In the genomic region with DNA sequence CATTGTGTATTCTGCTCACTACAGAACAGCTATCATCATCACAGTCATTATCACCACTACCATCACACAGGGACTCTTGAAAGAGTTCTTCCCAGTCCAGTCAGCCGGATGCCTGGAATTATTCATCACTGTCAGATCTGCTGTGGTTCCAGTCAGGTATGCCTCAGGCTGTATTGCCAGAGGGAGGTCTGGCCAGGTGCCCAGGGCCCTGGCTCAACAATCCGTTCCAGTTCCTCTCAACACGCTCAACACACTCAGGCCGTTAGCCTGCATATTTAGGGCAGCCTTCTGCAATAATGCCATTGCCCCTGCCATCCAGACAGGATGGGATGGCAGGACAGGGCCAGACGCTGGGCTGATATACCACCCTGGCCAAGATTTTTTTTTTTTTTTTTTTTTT, we compare ENCODE assay signal across 9 cellular contexts. TPM values are rescaled to one million over a fixed set of nuclear protein-coding genes. Genes with fewer than 3 reads are reported as not detected.
A peak's percentile ranks its signal among the peaks of the same experiment; 100 is the strongest.
DNase-seq lines count a peak whose midpoint lies in the region; ATAC-seq, FAIRE-seq and TF ChIP-seq lines count a peak whose summit lies in the region.
"Had no signal": no experiment of that assay in that cellular context is flagged by ENCODE, and none has a peak within 500 bp of the region (broad histone marks: within the 10 kb centered on the region; RNA-seq: fewer than 3 reads in every experiment).

No MANE protein-coding gene starts in this region.

- H3K4me2 ChIP-seq in HCT116 (ENCODE audit: low read length): peak overlapping the region; percentile 57

- H3K9me3 ChIP-seq in HCT116 (ENCODE audit: control insufficient read depth in 1 of 2, insufficient read depth in 1 of 2, low read depth in 1 of 2, low read length in 2 of 2) (no peaks in the 10 kb centered on the region), gastrocnemius medialis (no peaks in the 10 kb centered on the region)

- H3K36me3 ChIP-seq in HCT116 (ENCODE audit: control insufficient read depth in 1 of 2, insufficient read depth in 2 of 2, low read length in 2 of 2) (peaks cover 19 to 28% of the 10 kb centered on the region in 2 experiments), gastrocnemius medialis (peaks cover 0 to 55% of the 10 kb centered on the region in 2 donors), H7 (replicated peaks; ENCODE audit: control insufficient read depth, insufficient read depth, low read length) (peaks cover 16% of the 10 kb centered on the region)

- H3K27me3 ChIP-seq in HCT116 (ENCODE audit: insufficient read depth, low read length) (no peaks in the 10 kb centered on the region), gastrocnemius medialis (no peaks in the 10 kb centered on the region), H7 (ENCODE audit: control insufficient read depth, insufficient read depth, low read length) (no peaks in the 10 kb centered on the region)

- no peaks in the 10 kb centered on the region for H3K9me2 ChIP-seq in HCT116 (ENCODE audit: insufficient read depth)

- ATAC-seq in HCT116: peak; percentile 91
- peak; percentile 69 to 74 for ATAC-seq in gastrocnemius medialis

- no peak for TF ChIP-seq RAD21 in HCT116 (IDR thresholded peaks at IDR 0.05; ENCODE audit: low read depth)

- no peak overlapping the region for H3K9ac ChIP-seq in HCT116 (ENCODE audit: low read length)

- H3K27ac ChIP-seq in HCT116 (ENCODE audit: low read depth, low read length) (peak overlapping the region; percentile 32), gastrocnemius medialis (peak overlapping the region; percentile 74 to 85 (median 78))

- POLR2A ChIA-PET in HCT116 (lab: Charles Lee): interaction anchor here (0.6 to 0.7 kb wide), 2 partner anchors 12 to 107 kb away, joined by 3 to 4 read pairs; no protein-coding TSS in a partner anchor

- intact Hi-C loops in HCT116 (cut with micrococcal nuclease) (no loop called here), gastrocnemius medialis (cut with DNase I; ENCODE audit: low total_unique reads) (loop anchor here (2.0 kb wide), 1 partner anchor 15 kb away; no protein-coding TSS in a partner anchor)

- RAD21 ChIA-PET in HCT116 (lab: Charles Lee; ENCODE audit: low non-redundant PET in 1 of 2, low total read pairs in 2 of 2, uncharacterized antibody in 2 of 2, unreplicated experiment in 2 of 2): interaction anchor here in 1 of 2 experiments (0.7 kb wide), 1 partner anchor 41 kb away, joined by 3 read pairs; no protein-coding TSS in a partner anchor

- TF ChIP-seq POLR2A in HCT116 (IDR thresholded peaks at IDR 0.05; ENCODE audit: borderline replicate concordance, extremely low read depth, insufficient read depth, insufficient read length): no peak
- TF ChIP-seq POLR2A in gastrocnemius medialis (IDR thresholded peaks at IDR 0.05): no peak
- no peak for TF ChIP-seq POLR2A in erythroblast (IDR thresholded peaks at IDR 0.05; ENCODE audit: low read length)

- TF ChIP-seq CTCF in HCT116 (IDR thresholded peaks at IDR 0.05 in 2 of 3, conservative IDR thresholded peaks at IDR 0.05 in 1 of 3; ENCODE audit: borderline replicate concordance in 1 of 3, insufficient read depth in 1 of 3, low read depth in 2 of 3, low read length in 2 of 3) (no peak), foreskin fibroblast (IDR thresholded peaks at IDR 0.05; ENCODE audit: low read depth, low read length) (no peak), gastrocnemius medialis (IDR thresholded peaks at IDR 0.05 in 4 of 5, conservative IDR thresholded peaks at IDR 0.05 in 1 of 5) (no peak)

- DNase-seq in HCT116 (ENCODE audit: low read depth, low spot score) (peak; percentile 86), foreskin fibroblast (peak; percentile 94 to 96), gastrocnemius medialis (peak; percentile 83 to 93), GM19239 (ENCODE audit: insufficient read length, low spot score) (no peak), Kasumi-1 (lab: John Stamatoyannopoulos, UW) (no peak), H7 (no peak), erythroblast (lab: John Stamatoyannopoulos, UW) (no peak)

- BruUV-seq in HCT116 (replicated peaks; lab: Mats Ljungman, UMichigan): no TSS peak

- no peaks in the 10 kb centered on the region; the same call in 1 of the 2 replicates for H4K20me1 ChIP-seq in HCT116 (ENCODE audit: insufficient read depth)

- H2AFZ ChIP-seq in HCT116 (ENCODE audit: low read depth, low read length, poor library complexity, severe bottlenecking): no peak overlapping the region

- H3K79me2 ChIP-seq in HCT116 (ENCODE audit: insufficient read depth, low read length): no peaks in the 10 kb centered on the region

- no peak overlapping the region for H3K4me3 ChIP-seq in HCT116 (replicated peaks in 1 of 2; ENCODE audit: low read depth in 1 of 2, low read length in 2 of 2)
- no peak overlapping the region for H3K4me3 ChIP-seq in foreskin fibroblast (ENCODE audit: low read depth in 1 of 2, low read length in 2 of 2)
- H3K4me3 ChIP-seq in gastrocnemius medialis: no peak overlapping the region
- H3K4me3 ChIP-seq in H7 (ENCODE audit: insufficient read depth, low read depth, low read length): no peak overlapping the region

- H3K4me1 ChIP-seq in HCT116 (ENCODE audit: control insufficient read depth in 1 of 2, insufficient read depth in 2 of 2, low read length in 2 of 2) (peaks cover 25 to 33% of the 10 kb centered on the region in 2 experiments), gastrocnemius medialis (peaks cover 55 to 60% of the 10 kb centered on the region in 2 donors)

- no peak for FAIRE-seq in GM19239 (lab: Jason Lieb, UNC)
- FAIRE-seq: colon had no signal

- in situ Hi-C loops in gastrocnemius medialis (cut with MboI; ENCODE audit: low sequenced_read_pairs in 4 of 4): no loop called here

- CTCF ChIA-PET in HCT116 (lab: Charles Lee): interaction anchor here (0.8 to 1.4 kb wide), 2 partner anchors 15 to 33 kb away, joined by 3 read pairs; no protein-coding TSS in a partner anchor

TF ChIP-seq in HCT116, 20 proteins besides CTCF, POLR2A, EP300 and RAD21:
- peak; percentile 31 for TF ChIP-seq TCF7L2 (IDR thresholded peaks at IDR 0.05; ENCODE audit: borderline replicate concordance, extremely low read depth, insufficient read depth, insufficient read length)
- TF ChIP-seq CBX3 (IDR thresholded peaks at IDR 0.05; ENCODE audit: low read depth): no peak
- TF ChIP-seq JUND (IDR thresholded peaks at IDR 0.05): peak; percentile 46
- peak; percentile 61 for TF ChIP-seq SP1 (IDR thresholded peaks at IDR 0.05; ENCODE audit: low read depth)
- peak; percentile 40; the same call in 1 of the 2 replicates for TF ChIP-seq FOSL1 (IDR thresholded peaks at IDR 0.05; ENCODE audit: low read depth)
TF ChIP-seq in HCT116: peak in this region for 4.

TF ChIP-seq in PFSK-1, 5 proteins besides CTCF, POLR2A, EP300 and RAD21:
- peak; percentile 46 for TF ChIP-seq FOXP2 (optimal IDR thresholded peaks at IDR 0.05; ENCODE audit: borderline replicate concordance, extremely low read depth, extremely low read length, insufficient read depth)
- no peak for TF ChIP-seq SIN3A (IDR thresholded peaks at IDR 0.05; ENCODE audit: borderline replicate concordance, insufficient read depth, low read length)

RNA-seq across cellular contexts. Expression of gene RASL10A, which starts 28.6 kb away (rescaled TPM):
- total RNA-seq in HCT116 (2021; ENCODE audit: unreplicated experiment) (0.96 TPM), gastrocnemius medialis (1 to 10 TPM in 1 of 4 donors, under 1 TPM in 1, not detected in 2; 0.13 to 1.2 TPM)
- 0.70 and 0.73 TPM in 2 replicates for polyA plus RNA-seq in HCT116 (2012)
- polyA plus RNA-seq in PFSK-1 (2012; ENCODE audit: insufficient read length, low read depth): 1.7 TPM
- 4.2 and 5.1 TPM in 2 replicates for total RNA-seq in H7 (2014; rRNA removed; shearing (Covaris generic))

RNA-seq across cellular contexts. Expression of gene GAS2L1, which starts 37.7 kb away (rescaled TPM):
- total RNA-seq in HCT116 (2021; ENCODE audit: unreplicated experiment): 29.4 TPM
- polyA plus RNA-seq in HCT116 (2012): 21.6 and 22.7 TPM in 2 replicates
- polyA plus RNA-seq in PFSK-1 (2012; ENCODE audit: insufficient read length, low read depth): 35.5 TPM
- total RNA-seq in gastrocnemius medialis: 10 to 100 TPM in 1 of 4 donors, 1 to 10 TPM in 3; 4.8 to 23.0 (median 6.6) TPM
- 22.2 and 28.3 TPM in 2 replicates for total RNA-seq in H7 (2014; rRNA removed; shearing (Covaris generic))

RNA-seq across cellular contexts. Expression of gene AP1B1, which starts 44.2 kb away (rescaled TPM):
- total RNA-seq in HCT116 (2021; ENCODE audit: unreplicated experiment) (60.4 TPM), gastrocnemius medialis (10 to 100 TPM; 26.5 to 44.6 (median 37.3) TPM)
- polyA plus RNA-seq in HCT116 (2012): 52.9 and 54.6 TPM in 2 replicates
- polyA plus RNA-seq in PFSK-1 (2012; ENCODE audit: insufficient read length, low read depth): 60.1 TPM
- 119 and 121 TPM in 2 replicates for total RNA-seq in H7 (2014; rRNA removed; shearing (Covaris generic))

Comparison
In these comparisons a context has a peak if more than half of its experiments do, and no peak if none do; other contexts are left out.
1. DNase-seq: peak in HCT116 (single experiment), foreskin fibroblast (2 of 2) and gastrocnemius medialis (2 of 2); none in GM19239 (single experiment), Kasumi-1 (0 of 2), H7 (single experiment) and erythroblast (0 of 2).